ENCODE assay signal across 9 cellular contexts in genomic region chr7:76262683-76263402, GRCh38. TPM values are rescaled to one million over a fixed set of nuclear protein-coding genes. Genes with fewer than 3 reads are reported as not detected.
A peak's percentile ranks its signal among the peaks of the same experiment; 100 is the strongest.
DNase-seq lines count a peak whose midpoint lies in the region; ATAC-seq and TF ChIP-seq lines count a peak whose summit lies in the region.
"Had no signal": no experiment of that assay in that cellular context is flagged by ENCODE, and none has a peak within 500 bp of the region (broad histone marks: within the 10 kb centered on the region; RNA-seq: fewer than 3 reads in every experiment).

No MANE protein-coding gene starts in this region.

- H3K36me3 Mint-ChIP-seq in T-helper 17 cell (ENCODE audit: low read depth), result peaks cover 2% of the 10 kb centered on the region

- no peaks in the 10 kb centered on the region for H3K9me3 ChIP-seq in T-helper 17 cell (ENCODE audit: control insufficient read depth, low read length, poor library complexity, severe bottlenecking)
- H3K9me3 ChIP-seq: neutrophil had no signal

- peak; percentile 82 for TF ChIP-seq CTCF in AG09319 (IDR thresholded peaks at IDR 0.05; ENCODE audit: low read depth, low read length)
- TF ChIP-seq CTCF in GM12874 (IDR thresholded peaks at IDR 0.05; ENCODE audit: insufficient read depth, low read depth, low read length), result peak; percentile 78

- no peak overlapping the region for H3K4me3 Mint-ChIP-seq in T-helper 17 cell

- H3K4me1 Mint-ChIP-seq in T-helper 17 cell, result peaks cover 5% of the 10 kb centered on the region

- no peak for TF ChIP-seq POLR2A in erythroblast (IDR thresholded peaks at IDR 0.05; ENCODE audit: low read length)

- H3K27me3 Mint-ChIP-seq in T-helper 17 cell, result peaks cover 52% of the 10 kb centered on the region

- DNase-seq in AG09319 (ENCODE audit: extremely low read depth, low read depth) (peak; percentile 14), NCI-H128 (lab: John Stamatoyannopoulos, UW; ENCODE audit: unreplicated experiment) (peak; percentile 21), T-helper 17 cell (no peak), erythroblast (lab: John Stamatoyannopoulos, UW) (peak; percentile 46 to 68), myocyte (ENCODE audit: low read depth) (peak; percentile 75), T-helper 1 cell (no peak)

- H3K27ac Mint-ChIP-seq in T-helper 17 cell, result no peak overlapping the region

- peak; percentile 54 for ATAC-seq in T-helper 17 cell
- no peak for ATAC-seq in HG03280 (IDR thresholded peaks at IDR 0.05; ENCODE audit: unreplicated experiment)

RNA-seq across cellular contexts. Expression of gene HSPB1, which starts 39.6 kb away (rescaled TPM):
- total RNA-seq in T-helper 17 cell (10 to 100 TPM; 25.8 to 33.2 TPM), myocyte (702 and 809 TPM in 2 replicates)
- polyA plus RNA-seq in myocyte (2012), result 2,326 TPM

Comparison
In these comparisons a context has a peak if more than half of its experiments do, and no peak if none do; other contexts are left out.
1. DNase-seq: peak in AG09319 (single experiment), NCI-H128 (single experiment), erythroblast (2 of 2) and myocyte (single experiment); none in T-helper 17 cell (0 of 3) and T-helper 1 cell (0 of 5).
2. RNA of gene HSPB1, which starts 39.6 kb away (total RNA-seq): 702 to 809 TPM in myocyte; 25.8 to 33.2 TPM in T-helper 17 cell; every median in the first group is over 10 times any median in the second.